In genomic region chr11:64233913-64234839, GRCh38 we compare ENCODE assay signal across 1 cellular context.
TF ChIP-seq lines count a peak whose summit lies in the region.

TSS of gene VEGFB (plus strand) at chr11:64234584. CDS start at chr11:64234834, 250 bp downstream.

TF ChIP-seq in K562, 482 proteins besides CTCF, POLR2A, EP300 and RAD21 (continued from another document and continues in another):
- no peak for TF ChIP-seq ZNF609 (CRISPR knock-in tag; IDR thresholded peaks at IDR 0.05; ENCODE audit: borderline replicate concordance)
- peak; percentile 46; the same call in 1 of the 2 replicates for TF ChIP-seq MAX (CRISPR knock-in tag; IDR thresholded peaks at IDR 0.05)
- TF ChIP-seq PHF8 (IDR thresholded peaks at IDR 0.05; ENCODE audit: borderline replicate concordance, low read length) = peak; percentile 37; the same call in 1 of the 2 replicates
- no peak for TF ChIP-seq BCL6 (CRISPR knock-in tag; IDR thresholded peaks at IDR 0.05)
- TF ChIP-seq ZNF561 (CRISPR knock-in tag; conservative IDR thresholded peaks at IDR 0.05) = no peak
- TF ChIP-seq ZNF134 (CRISPR knock-in tag; conservative IDR thresholded peaks at IDR 0.05) = no peak
- peak; percentile 76 for TF ChIP-seq ZFX (CRISPR knock-in tag; IDR thresholded peaks at IDR 0.05)
- TF ChIP-seq ZBTB8A (IDR thresholded peaks at IDR 0.05; ENCODE audit: partially characterized antibody) = no peak
- TF ChIP-seq USF1 (CRISPR knock-in tag; IDR thresholded peaks at IDR 0.05) = no peak
- TF ChIP-seq ZNF717 (CRISPR knock-in tag; IDR thresholded peaks at IDR 0.05) = no peak
- TF ChIP-seq ZNF232 (CRISPR knock-in tag; IDR thresholded peaks at IDR 0.05) = no peak
- no peak for TF ChIP-seq ZNF124 (CRISPR knock-in tag; IDR thresholded peaks at IDR 0.05)
- TF ChIP-seq ZBTB7A (IDR thresholded peaks at IDR 0.05; ENCODE audit: borderline replicate concordance, control insufficient read depth, low read depth, low read length) = peak; percentile 58; the same call in 1 of the 2 replicates
- TF ChIP-seq FOXP1 (CRISPR knock-in tag; IDR thresholded peaks at IDR 0.05) = no peak
- no peak for TF ChIP-seq MITF (IDR thresholded peaks at IDR 0.05)
- TF ChIP-seq ZNF436 (CRISPR knock-in tag; IDR thresholded peaks at IDR 0.05) = no peak
- TF ChIP-seq E2F6 (IDR thresholded peaks at IDR 0.05; ENCODE audit: borderline replicate concordance in 1 of 2, extremely low read depth in 1 of 2, insufficient read depth in 1 of 2, insufficient read length in 1 of 2, low read depth in 1 of 2, low read length in 1 of 2, poor library complexity in 1 of 2, severe bottlenecking in 1 of 2) = peak in 1 of 2 experiments; percentile 66
- TF ChIP-seq POLR3A (IDR thresholded peaks at IDR 0.05; ENCODE audit: borderline replicate concordance, extremely low read depth, insufficient read depth, insufficient read length) = no peak
- TF ChIP-seq NELFE (IDR thresholded peaks at IDR 0.05; ENCODE audit: insufficient read depth, insufficient read length) = no peak
- TF ChIP-seq SAP30 (IDR thresholded peaks at IDR 0.05; ENCODE audit: borderline replicate concordance, insufficient read depth, low read depth, low read length, poor library complexity, severe bottlenecking) = peak; percentile 62
- no peak; the same call in 1 of the 2 replicates for TF ChIP-seq PHB (CRISPR knock-in tag; IDR thresholded peaks at IDR 0.05)
- TF ChIP-seq EGR1 (conservative IDR thresholded peaks at IDR 0.05) = peak; percentile 75
- TF ChIP-seq ZNF583 (CRISPR knock-in tag; IDR thresholded peaks at IDR 0.05) = no peak
- TF ChIP-seq TAF15 (IDR thresholded peaks at IDR 0.05; ENCODE audit: low read depth, low read length) = no peak
- TF ChIP-seq ZNF217 (CRISPR knock-in tag; IDR thresholded peaks at IDR 0.05) = no peak
- TF ChIP-seq GTF2F1 (IDR thresholded peaks at IDR 0.05; ENCODE audit: low read depth, low read length) = no peak
- TF ChIP-seq NEUROD1 (IDR thresholded peaks at IDR 0.05; ENCODE audit: borderline replicate concordance, low read depth, low read length, partially characterized antibody) = no peak
- no peak for TF ChIP-seq THRAP3 (IDR thresholded peaks at IDR 0.05; ENCODE audit: borderline replicate concordance)
- no peak for TF ChIP-seq ZNF165 (CRISPR knock-in tag; IDR thresholded peaks at IDR 0.05; ENCODE audit: borderline replicate concordance)
- TF ChIP-seq ZNF282 (CRISPR knock-in tag; IDR thresholded peaks at IDR 0.05) = no peak
- no peak for TF ChIP-seq NR3C1 (CRISPR knock-in tag; IDR thresholded peaks at IDR 0.05)
- TF ChIP-seq ZNF445 (CRISPR knock-in tag; IDR thresholded peaks at IDR 0.05; ENCODE audit: low read depth) = no peak
- TF ChIP-seq ZNF263 (CRISPR knock-in tag; IDR thresholded peaks at IDR 0.05; ENCODE audit: borderline replicate concordance) = no peak
- no peak for TF ChIP-seq ETV1 (tag; conservative IDR thresholded peaks at IDR 0.05; ENCODE audit: low read depth)
- 0 out of 2 replicates have a peak, but pooled peaks have one; percentile 24 for TF ChIP-seq ZNF592 (IDR thresholded peaks at IDR 0.05)
- TF ChIP-seq MEIS2 (IDR thresholded peaks at IDR 0.05; ENCODE audit: partially characterized antibody) = no peak
- peak; percentile 46; the same call in 1 of the 2 replicates for TF ChIP-seq HNRNPL (IDR thresholded peaks at IDR 0.05; ENCODE audit: low read depth, low read length)
- TF ChIP-seq NFIX (CRISPR knock-in tag; IDR thresholded peaks at IDR 0.05; ENCODE audit: low read depth) = no peak
- TF ChIP-seq THRA (IDR thresholded peaks at IDR 0.05) = no peak
- no peak for TF ChIP-seq KLF16 (IDR thresholded peaks at IDR 0.05)
- no peak for TF ChIP-seq HNRNPH1 (optimal IDR thresholded peaks at IDR 0.05; ENCODE audit: low read depth, low read length)
- TF ChIP-seq TBL1XR1 (IDR thresholded peaks at IDR 0.05; ENCODE audit: low read length in 2 of 2) = no peak
- peak; percentile 41; the same call in 1 of the 2 replicates for TF ChIP-seq TFAP4 (CRISPR knock-in tag; IDR thresholded peaks at IDR 0.05; ENCODE audit: borderline replicate concordance)
- no peak for TF ChIP-seq ZNF551 (CRISPR knock-in tag; IDR thresholded peaks at IDR 0.05)
- TF ChIP-seq ILF3 (IDR thresholded peaks at IDR 0.05; ENCODE audit: borderline replicate concordance) = no peak
- TF ChIP-seq ZNF79 (CRISPR knock-in tag; IDR thresholded peaks at IDR 0.05; ENCODE audit: low read depth) = no peak
- TF ChIP-seq SFPQ (IDR thresholded peaks at IDR 0.05; ENCODE audit: low read depth, low read length) = no peak
- TF ChIP-seq SP1 (CRISPR knock-in tag; IDR thresholded peaks at IDR 0.05) = peak; percentile 67
- no peak for TF ChIP-seq ATF4 (CRISPR knock-in tag; IDR thresholded peaks at IDR 0.05)
- peak; percentile 23 to 71; a peak in 2 of 4 replicates for TF ChIP-seq MAZ (CRISPR knock-in tag; conservative IDR thresholded peaks at IDR 0.05 in 1 of 2, IDR thresholded peaks at IDR 0.05 in 1 of 2)
- no peak for TF ChIP-seq HSF4 (CRISPR knock-in tag; IDR thresholded peaks at IDR 0.05; ENCODE audit: borderline replicate concordance)
- no peak for TF ChIP-seq TFAM (CRISPR knock-in tag; conservative IDR thresholded peaks at IDR 0.05)
